ENCODE assay signal across 8 cellular contexts in genomic region chr10:33337335-33337854, GRCh38. TPM values are rescaled to one million over a fixed set of nuclear protein-coding genes. Genes with fewer than 3 reads are reported as not detected.
DNase-seq lines count a peak whose midpoint lies in the region; ATAC-seq and TF ChIP-seq lines count a peak whose summit lies in the region.

No MANE protein-coding gene starts in this region.

- ATAC-seq in right lobe of liver (peak in 1 of 4 donors; percentile 0), GM18873 (IDR thresholded peaks at IDR 0.05; ENCODE audit: low FRiP score, unreplicated experiment) (no peak)

- peak overlapping the region; percentile 67 for H3K4me3 Mint-ChIP-seq in activated naive CD8-positive, alpha-beta T cell
- H3K4me3 Mint-ChIP-seq in activated naive CD8-positive, alpha-beta T cell treated with anti-CD3 and anti-CD28 coated beads for 36 hours = no peak overlapping the region
- peak overlapping the region; percentile 76 for H3K4me3 Mint-ChIP-seq in chondrocyte (ENCODE audit: unreplicated experiment)

- H3K4me3 ChIP-seq in right lobe of liver = peak overlapping the region; percentile 68 to 80 (median 74)
- peak overlapping the region; percentile 80 to 86 for H3K4me3 ChIP-seq in vagina

- H3K9me3 Mint-ChIP-seq in activated naive CD8-positive, alpha-beta T cell (ENCODE audit: low read depth) = no peaks in the 10 kb centered on the region
- no peaks in the 10 kb centered on the region for H3K9me3 Mint-ChIP-seq in activated naive CD8-positive, alpha-beta T cell treated with anti-CD3 and anti-CD28 coated beads for 36 hours
- no peaks in the 10 kb centered on the region for H3K9me3 Mint-ChIP-seq in chondrocyte (ENCODE audit: low read depth)

- DNase-seq in activated naive CD8-positive, alpha-beta T cell treated with anti-CD3 and anti-CD28 coated beads for 36 hours = no peak
- DNase-seq in chondrocyte (ENCODE audit: low spot score) (no peak), right lobe of liver (peak in 1 of 3 donors; percentile 46), vagina (ENCODE audit: extremely low spot score in 2 of 2) (no peak), DMS53 treated with DMSO at 0.1 percent for 48 hours (lab: John Stamatoyannopoulos, UW; ENCODE audit: unreplicated experiment) (no peak)
- no peak for DNase-seq in stimulated activated CD4-positive, alpha-beta T cell treated with anti-CD3 and anti-CD28 coated beads, Interleukin-2, amount 100 ng/mL, for 24 hours

- H3K27me3 Mint-ChIP-seq in activated naive CD8-positive, alpha-beta T cell = peaks cover 26% of the 10 kb centered on the region
- peaks cover 60% of the 10 kb centered on the region for H3K27me3 Mint-ChIP-seq in activated naive CD8-positive, alpha-beta T cell treated with anti-CD3 and anti-CD28 coated beads for 36 hours
- no peaks in the 10 kb centered on the region for H3K27me3 Mint-ChIP-seq in chondrocyte (ENCODE audit: low read depth)

- TF ChIP-seq POLR2A in right lobe of liver (IDR thresholded peaks at IDR 0.05) (no peak), vagina (IDR thresholded peaks at IDR 0.05) (no peak)

- 18% methylated on average over 8 of the region's 8 CpGs for WGBS in right lobe of liver (ENCODE audit: insufficient coverage, low coverage, low lambda C conversion rate, missing lambda C conversion rate)

- H3K4me1 Mint-ChIP-seq in activated naive CD8-positive, alpha-beta T cell (ENCODE audit: low read depth) = peaks cover 25% of the 10 kb centered on the region
- H3K4me1 Mint-ChIP-seq in activated naive CD8-positive, alpha-beta T cell treated with anti-CD3 and anti-CD28 coated beads for 36 hours = peaks cover 12% of the 10 kb centered on the region
- peaks cover 62% of the 10 kb centered on the region for H3K4me1 Mint-ChIP-seq in chondrocyte (ENCODE audit: low read depth)

- no peaks in the 10 kb centered on the region for H3K36me3 ChIP-seq in right lobe of liver
- H3K36me3 ChIP-seq in vagina = no peaks in the 10 kb centered on the region

- intact Hi-C loops in right lobe of liver (cut with DNase I) (loop anchor here in 1 of 2 donors (10.0 kb wide), 1 partner anchor 143 kb away; no protein-coding TSS in a partner anchor), vagina (cut with DNase I) (loop anchor here (10.0 kb wide), 3 partner anchors 143 to 767 kb away; no protein-coding TSS in a partner anchor)

- peaks cover 0 to 31% (median 6%) of the 10 kb centered on the region in 4 donors for H3K4me1 ChIP-seq in right lobe of liver
- H3K4me1 ChIP-seq in vagina = peaks cover 35% of the 10 kb centered on the region

- H3K27me3 ChIP-seq in right lobe of liver = no peaks in the 10 kb centered on the region
- H3K27me3 ChIP-seq in vagina = no peaks in the 10 kb centered on the region

- TF ChIP-seq CTCF in chondrocyte (IDR thresholded peaks at IDR 0.05) = peak; percentile 41
- peak in 2 of 4 donors; percentile 6 to 24 for TF ChIP-seq CTCF in right lobe of liver (IDR thresholded peaks at IDR 0.05)
- no peak for TF ChIP-seq CTCF in vagina (IDR thresholded peaks at IDR 0.05)

- H3K9me3 ChIP-seq in right lobe of liver (no peaks in the 10 kb centered on the region), vagina (no peaks in the 10 kb centered on the region)

- no peak overlapping the region for H3K27ac Mint-ChIP-seq in activated naive CD8-positive, alpha-beta T cell
- H3K27ac Mint-ChIP-seq in activated naive CD8-positive, alpha-beta T cell treated with anti-CD3 and anti-CD28 coated beads for 36 hours = no peak overlapping the region
- peak overlapping the region; percentile 90 for H3K27ac Mint-ChIP-seq in chondrocyte (ENCODE audit: unreplicated experiment)

- no peaks in the 10 kb centered on the region for H3K36me3 Mint-ChIP-seq in activated naive CD8-positive, alpha-beta T cell
- H3K36me3 Mint-ChIP-seq in activated naive CD8-positive, alpha-beta T cell treated with anti-CD3 and anti-CD28 coated beads for 36 hours = no peaks in the 10 kb centered on the region
- H3K36me3 Mint-ChIP-seq in chondrocyte (ENCODE audit: low read depth) = no peaks in the 10 kb centered on the region

- H3K27ac ChIP-seq in right lobe of liver (peak overlapping the region; percentile 77 to 96 (median 80)), vagina (peak overlapping the region; percentile 85)

RNA-seq across cellular contexts. Expression of gene NRP1, which starts 2.9 kb away (rescaled TPM):
- under 1 TPM; 0.19 to 0.44 TPM for total RNA-seq in activated naive CD8-positive, alpha-beta T cell treated with anti-CD3 and anti-CD28 coated beads for 36 hours
- total RNA-seq in chondrocyte (111 to 126 TPM (median 122 TPM) in 3 replicates), right lobe of liver (10 to 100 TPM; 14.7 to 61.7 (median 29.5) TPM), vagina (52.5 TPM)

Comparison
In these comparisons a context has a peak if more than half of its experiments do, and no peak if none do; other contexts are left out.
1. RNA of gene NRP1, which starts 2.9 kb away (total RNA-seq): 111 to 126 TPM in chondrocyte, 52.5 TPM in vagina (single experiment) and 14.7 to 61.7 TPM in right lobe of liver; 0.19 to 0.44 TPM in activated naive CD8-positive, alpha-beta T cell treated with anti-CD3 and anti-CD28 coated beads for 36 hours; every median in the first group is over 10 times any median in the second.